Comparison of ENCODE assay signal across 18 cellular contexts in genomic region chr2:65016789-65017188, GRCh38. TPM values are rescaled to one million over a fixed set of nuclear protein-coding genes. Genes with fewer than 3 reads are reported as not detected.
A peak's percentile ranks its signal among the peaks of the same experiment; 100 is the strongest.
DNase-seq lines count a peak whose midpoint lies in the region; ATAC-seq and TF ChIP-seq lines count a peak whose summit lies in the region.
"Had no signal": no experiment of that assay in that cellular context is flagged by ENCODE, and none has a peak within 500 bp of the region (broad histone marks: within the 10 kb centered on the region; RNA-seq: fewer than 3 reads in every experiment).

No MANE protein-coding gene starts in this region.

- H3K9ac ChIP-seq in BLaER1 treated with 17β-estradiol and CSF1 and Interleukin-3, amounts not matched to agents 10 nM and 100 nM: peak overlapping the region in 10 of 11 experiments; percentile 4 to 56 (median 20); a peak in 10 of 22 replicates

- H3K27ac Mint-ChIP-seq in chondrocyte (ENCODE audit: unreplicated experiment): peak overlapping the region; percentile 92
- H3K27ac Mint-ChIP-seq: activated naive CD8-positive, alpha-beta T cell; T-cell had no signal

- H3K4me3 Mint-ChIP-seq in chondrocyte (ENCODE audit: unreplicated experiment): no peak overlapping the region
- H3K4me3 Mint-ChIP-seq: activated naive CD8-positive, alpha-beta T cell; T-cell had no signal

- peaks cover 24 to 51% (median 37%) of the 10 kb centered on the region in 10 experiments for H3K4me1 ChIP-seq in BLaER1 treated with 17β-estradiol and CSF1 and Interleukin-3, amounts not matched to agents 10 nM and 100 nM
- H3K4me1 ChIP-seq: HAP-1 had no signal

- peaks cover 23% of the 10 kb centered on the region for H3K4me1 Mint-ChIP-seq in chondrocyte (ENCODE audit: low read depth)

- peaks cover 0 to 6% (median 0%) of the 10 kb centered on the region in 11 experiments; a peak in 1 of 22 replicates for H4K20me1 ChIP-seq in BLaER1 treated with 17β-estradiol and CSF1 and Interleukin-3, amounts not matched to agents 10 nM and 100 nM

- H3K27me3 Mint-ChIP-seq in chondrocyte (ENCODE audit: low read depth): no peaks in the 10 kb centered on the region
- H3K27me3 Mint-ChIP-seq: activated naive CD8-positive, alpha-beta T cell; T-cell had no signal

- peak overlapping the region; percentile 69 to 91 (median 82) for H3K4me2 ChIP-seq in BLaER1 treated with 17β-estradiol and CSF1 and Interleukin-3, amounts not matched to agents 10 nM and 100 nM

- H3K27ac ChIP-seq in BLaER1 treated with 17β-estradiol and CSF1 and Interleukin-3, amounts not matched to agents 10 nM and 100 nM: peak overlapping the region in 10 of 11 experiments; percentile 5 to 76 (median 70); a peak in 17 of 22 replicates
- H3K27ac ChIP-seq: lower lobe of right lung had no signal

- no peaks in the 10 kb centered on the region for H3K27me3 ChIP-seq in BLaER1 treated with 17β-estradiol and CSF1 and Interleukin-3, amounts not matched to agents 10 nM and 100 nM
- H3K27me3 ChIP-seq: gastrocnemius medialis, right atrium auricular region had no signal

- DNase-seq in chondrocyte (ENCODE audit: low spot score) (no peak), cerebellar cortex (ENCODE audit: low spot score) (no peak), occipital lobe (lab: John Stamatoyannopoulos, UW) (no peak)
- DNase-seq in activated naive CD4-positive, alpha-beta T cell treated with anti-CD3 and anti-CD28 coated beads, Interleukin-2, amount 50 U/mL, for 16 hours: no peak
- DNase-seq: gastrocnemius medialis; lower lobe of right lung; natural killer cell; stimulated activated CD4-positive, alpha-beta T cell treated with anti-CD3 and anti-CD28 coated beads, Interleukin-2, amount 100 ng/mL, for 24 hours; stimulated activated CD8-positive, alpha-beta memory T cell treated with anti-CD3 and anti-CD28 coated beads, Interleukin-4, amount 100 ng/mL, for 48 hours had no signal

- H3K36me3 ChIP-seq in BLaER1 treated with 17β-estradiol and CSF1 and Interleukin-3, amounts not matched to agents 10 nM and 100 nM: peaks cover 32 to 94% (median 84%) of the 10 kb centered on the region in 11 experiments

- peaks cover 50% of the 10 kb centered on the region for H3K36me3 Mint-ChIP-seq in chondrocyte (ENCODE audit: low read depth)
- H3K36me3 Mint-ChIP-seq: natural killer cell had no signal

- H3K9me3 ChIP-seq in BLaER1 treated with 17β-estradiol and CSF1 and Interleukin-3, amounts not matched to agents 10 nM and 100 nM (replicated peaks in 1 of 11): no peaks in the 10 kb centered on the region
- H3K9me3 ChIP-seq: gastrocnemius medialis, HAP-1, lower lobe of right lung, right atrium auricular region had no signal

- H3K4me3 ChIP-seq in BLaER1 treated with 17β-estradiol and CSF1 and Interleukin-3, amounts not matched to agents 10 nM and 100 nM: peak overlapping the region in 2 of 10 experiments; percentile 32 to 35; a peak in 4 of 20 replicates
- H3K4me3 ChIP-seq: gastrocnemius medialis, HAP-1, lower lobe of right lung, right atrium auricular region had no signal

- peak; percentile 51 for ATAC-seq in GM18909 (IDR thresholded peaks at IDR 0.05; ENCODE audit: poor library complexity, unreplicated experiment)
- ATAC-seq in HG02885 (IDR thresholded peaks at IDR 0.05; ENCODE audit: poor library complexity, unreplicated experiment): peak; percentile 71
- ATAC-seq in HG02759 (IDR thresholded peaks at IDR 0.05; ENCODE audit: unreplicated experiment): no peak
- ATAC-seq: activated CD4-positive, CD25-positive, alpha-beta regulatory T cell treated with anti-CD3 and anti-CD28 coated beads, Interleukin-2, amount 50 U/mL, for 24 hours; gastrocnemius medialis; T-cell had no signal

- no peaks in the 10 kb centered on the region for H3K9me3 Mint-ChIP-seq in chondrocyte (ENCODE audit: low read depth)
- H3K9me3 Mint-ChIP-seq: natural killer cell, T-cell had no signal

- no peak for TF ChIP-seq CTCF in chondrocyte (IDR thresholded peaks at IDR 0.05)

RNA-seq across cellular contexts. Expression of gene SLC1A4, which starts 27.6 kb away (rescaled TPM):
- total RNA-seq in chondrocyte (40.1 to 139 TPM (median 136 TPM) in 3 replicates), occipital lobe (57.9 TPM)

RNA-seq across cellular contexts. Expression of gene CEP68, which starts 39.4 kb away (rescaled TPM):
- total RNA-seq in chondrocyte: 9.0 to 13.0 TPM (median 12.2 TPM) in 3 replicates
- 48.2 TPM for total RNA-seq in occipital lobe
